ENCODE assay signal across 9 cellular contexts in genomic region chr10:47361293-47361692, GRCh38. TPM values are rescaled to one million over a fixed set of nuclear protein-coding genes. Genes with fewer than 3 reads are reported as not detected.
DNase-seq lines count a peak whose midpoint lies in the region; ATAC-seq and TF ChIP-seq lines count a peak whose summit lies in the region.
"Had no signal": no experiment of that assay in that cellular context is flagged by ENCODE, and none has a peak within 500 bp of the region (broad histone marks: within the 10 kb centered on the region; RNA-seq: fewer than 3 reads in every experiment).

No MANE protein-coding gene starts in this region.

- H3K27me3 ChIP-seq in adrenal gland (no peaks in the 10 kb centered on the region), testis (no peaks in the 10 kb centered on the region)

- H3K9me3 ChIP-seq in adrenal gland (replicated peaks in 1 of 3): no peaks in the 10 kb centered on the region
- H3K9me3 ChIP-seq in testis: no peaks in the 10 kb centered on the region

- intact Hi-C loops in adrenal gland (cut with DNase I): loop anchor here in 1 of 2 donors (10.0 kb wide), 1 partner anchor 94 kb away; no protein-coding TSS in a partner anchor
- intact Hi-C loops in testis (cut with DNase I; ENCODE audit: low total_unique reads): no loop called here

- ATAC-seq in GM21447 (IDR thresholded peaks at IDR 0.05; ENCODE audit: unreplicated experiment): no peak

- DNase-seq in NCI-H510A treated with DMSO at 0.1 percent for 48 hours (lab: John Stamatoyannopoulos, UW) (peak; percentile 24), NCI-H510A (lab: John Stamatoyannopoulos, UW) (no peak), KBM-7 (peak; percentile 27), adrenal gland (peak; percentile 28 to 66 (median 46)), iPS-NIHi11 (ENCODE audit: low spot score) (peak; percentile 87), testis (peak; percentile 55), inferior parietal cortex (ENCODE audit: extremely low spot score) (no peak)

- H3K27ac ChIP-seq in adrenal gland: no peak overlapping the region
- H3K27ac ChIP-seq in testis: no peak overlapping the region

- no peaks in the 10 kb centered on the region for H3K36me3 ChIP-seq in adrenal gland (replicated peaks in 1 of 2)
- no peaks in the 10 kb centered on the region for H3K36me3 ChIP-seq in testis (ENCODE audit: low read depth, missing control alignments)

- in situ Hi-C loops in KBM-7 (cut with MboI; ENCODE audit: low pct_unique_long_range_greater_than_20kb, low sequenced_read_pairs): no loop called here

- H3K4me1 ChIP-seq in adrenal gland (replicated peaks in 1 of 2): no peaks in the 10 kb centered on the region
- H3K4me1 ChIP-seq in testis: no peaks in the 10 kb centered on the region

- TF ChIP-seq POLR2A in adrenal gland (IDR thresholded peaks at IDR 0.05): no peak
- TF ChIP-seq POLR2A in testis (IDR thresholded peaks at IDR 0.05): no peak

- TF ChIP-seq CTCF in adrenal gland (IDR thresholded peaks at IDR 0.05) (peak; percentile 52 to 82 (median 70)), testis (IDR thresholded peaks at IDR 0.05) (peak; percentile 10 to 66 (median 39))

- H3K4me3 ChIP-seq in adrenal gland (no peak overlapping the region), testis (no peak overlapping the region)

- WGBS in adrenal gland, 4 donors: 55 to 62% (median 59%) methylated on average over 7 to 9 of the region's 9 CpGs
- WGBS in testis, 2 donors: 63 to 76% methylated on average over 9 of the region's 9 CpGs

RNA-seq across cellular contexts. Expression of gene RBP3, which starts 13.1 kb away (rescaled TPM):
- total RNA-seq in adrenal gland (under 1 TPM in 1 of 8 donors, not detected in 7; 0.11 TPM), testis (under 1 TPM in 1 of 2 donors, not detected in 1; 0.25 TPM)
- polyA plus RNA-seq in adrenal gland (not detected), testis (ENCODE audit: insufficient read depth, low read depth, low replicate concordance) (0.09 TPM)
- total RNA-seq: activated CD8-positive, alpha-beta memory T cell treated with anti-CD3 and anti-CD28 coated beads for 36 hours had no signal

RNA-seq across cellular contexts. Expression of gene ZNF488, which starts 22.8 kb away (rescaled TPM):
- total RNA-seq in adrenal gland: under 1 TPM in 5 of 8 donors, not detected in 3; 0.11 to 0.20 (median 0.14) TPM
- under 1 TPM; 0.03 to 0.08 (median 0.07) TPM for polyA plus RNA-seq in adrenal gland
- 1 to 10 TPM; 2.7 to 3.2 TPM for total RNA-seq in testis
- 2.0 TPM for polyA plus RNA-seq in testis (ENCODE audit: insufficient read depth, low read depth, low replicate concordance)

RNA-seq across cellular contexts. Expression of gene GDF2, which starts 39.0 kb away (rescaled TPM):
- total RNA-seq in adrenal gland (not detected), testis (under 1 TPM; 0.19 to 0.39 TPM)
- polyA plus RNA-seq in adrenal gland (not detected), testis (ENCODE audit: insufficient read depth, low read depth, low replicate concordance) (not detected)
- total RNA-seq: activated CD8-positive, alpha-beta memory T cell treated with anti-CD3 and anti-CD28 coated beads for 36 hours had no signal

Comparison
In these comparisons a context has a peak if more than half of its experiments do, and no peak if none do; other contexts are left out.
1. DNase-seq: peak in NCI-H510A treated with DMSO at 0.1 percent for 48 hours (single experiment), KBM-7 (single experiment), adrenal gland (7 of 7), iPS-NIHi11 (single experiment) and testis (single experiment); none in NCI-H510A (single experiment) and inferior parietal cortex (single experiment).